ENCODE assay signal across 8 cellular contexts in the genomic region with DNA sequence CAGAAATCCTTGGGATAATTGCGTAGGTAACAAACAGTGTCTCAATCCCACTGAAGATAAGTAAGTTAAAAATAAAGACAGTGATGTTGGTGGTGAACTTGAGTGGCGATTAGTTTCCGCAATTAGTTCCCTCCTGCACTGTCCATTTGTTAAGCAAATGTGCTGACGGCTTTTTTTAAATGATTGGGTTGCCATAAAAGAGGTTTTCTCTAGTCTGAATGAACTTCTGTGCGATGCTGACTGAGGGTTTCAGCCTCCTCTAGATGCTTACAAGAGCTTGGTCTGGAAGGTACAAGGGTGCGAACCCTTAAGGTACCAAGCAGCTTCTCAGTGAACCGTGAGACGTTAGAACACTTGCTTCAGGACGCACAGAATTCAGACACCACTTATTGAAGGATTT. TPM values are rescaled to one million over a fixed set of nuclear protein-coding genes. Genes with fewer than 3 reads are reported as not detected.
DNase-seq lines count a peak whose midpoint lies in the region; ATAC-seq and TF ChIP-seq lines count a peak whose summit lies in the region.

No MANE protein-coding gene starts in this region.

- H3K9me3 Mint-ChIP-seq in activated naive CD8-positive, alpha-beta T cell treated with anti-CD3 and anti-CD28 coated beads, Interleukin-2, amount 10 ng/mL, durations not matched to agents 7 days and 5 days: peaks cover 2% of the 10 kb centered on the region

- H3K27ac ChIP-seq in lung (ENCODE audit: low read depth in 1 of 2, low read length in 1 of 2): peak overlapping the region; percentile 10 to 94

- H3K4me1 Mint-ChIP-seq in activated naive CD8-positive, alpha-beta T cell treated with anti-CD3 and anti-CD28 coated beads, Interleukin-2, amount 10 ng/mL, durations not matched to agents 7 days and 5 days: peaks cover 63% of the 10 kb centered on the region

- in situ Hi-C loops in ACHN (cut with HindIII; ENCODE audit: low pct_ligation_motif_present, low pct_unique_long_range_greater_than_20kb, low sequenced_read_pairs): no loop called here

- H3K4me3 ChIP-seq in lung: no peak overlapping the region

- no peak for TF ChIP-seq CTCF in lung (IDR thresholded peaks at IDR 0.05; ENCODE audit: control extremely low read depth, extremely low read depth)

- no peaks in the 10 kb centered on the region for H3K9me3 ChIP-seq in lung (ENCODE audit: control insufficient read depth in 2 of 2, insufficient read depth in 1 of 2, low read length in 1 of 2)

- peaks cover 0 to 4% of the 10 kb centered on the region in 2 donors for H3K4me1 ChIP-seq in lung (ENCODE audit: control insufficient read depth in 2 of 2, insufficient read depth in 2 of 2, low read length in 2 of 2)

- no peaks in the 10 kb centered on the region for H3K36me3 ChIP-seq in lung (ENCODE audit: control insufficient read depth in 2 of 2, insufficient read depth in 2 of 2, low read length in 2 of 2)

- WGBS in lung, 2 donors: 5 to 16% methylated on average over 9 of the region's 9 CpGs

- peak overlapping the region; percentile 97 for H3K27ac Mint-ChIP-seq in activated naive CD8-positive, alpha-beta T cell treated with anti-CD3 and anti-CD28 coated beads, Interleukin-2, amount 10 ng/mL, durations not matched to agents 7 days and 5 days

- DNase-seq in ACHN (peak; percentile 9), lung (ENCODE audit: low spot score) (no peak), NCI-H524 (lab: John Stamatoyannopoulos, UW) (no peak), anterior cingulate cortex (lab: John Stamatoyannopoulos, UW) (no peak)
- DNase-seq in activated naive CD8-positive, alpha-beta T cell treated with anti-CD3 and anti-CD28 coated beads, Interleukin-2, amount 10 ng/mL, durations not matched to agents 7 days and 5 days: no peak

- POLR2A ChIA-PET in activated naive CD8-positive, alpha-beta T cell treated with anti-CD3 and anti-CD28 coated beads, Interleukin-2, amount 10 ng/mL, durations not matched to agents 7 days and 5 days (lab: Charles Lee): interaction anchor here (1.2 to 3.8 kb wide), 6 partner anchors 33 to 92 kb away, joined by 3 to 38 read pairs (median 10); no protein-coding TSS in a partner anchor

- ATAC-seq in GM21423 (IDR thresholded peaks at IDR 0.05; ENCODE audit: unreplicated experiment) (peak; percentile 8), lung (ENCODE audit: insufficient read depth, low FRiP score) (no peak), HG03565 (IDR thresholded peaks at IDR 0.05; ENCODE audit: unreplicated experiment) (no peak), HG02885 (IDR thresholded peaks at IDR 0.05; ENCODE audit: poor library complexity, unreplicated experiment) (no peak)
- ATAC-seq in activated naive CD8-positive, alpha-beta T cell treated with anti-CD3 and anti-CD28 coated beads, Interleukin-2, amount 10 ng/mL, durations not matched to agents 7 days and 5 days (ENCODE audit: low read depth): no peak

- H3K36me3 Mint-ChIP-seq in activated naive CD8-positive, alpha-beta T cell treated with anti-CD3 and anti-CD28 coated beads, Interleukin-2, amount 10 ng/mL, durations not matched to agents 7 days and 5 days: peaks cover 21% of the 10 kb centered on the region

- H3K27me3 Mint-ChIP-seq in activated naive CD8-positive, alpha-beta T cell treated with anti-CD3 and anti-CD28 coated beads, Interleukin-2, amount 10 ng/mL, durations not matched to agents 7 days and 5 days: peaks cover 2% of the 10 kb centered on the region

- peak overlapping the region; percentile 91 for H3K4me3 Mint-ChIP-seq in activated naive CD8-positive, alpha-beta T cell treated with anti-CD3 and anti-CD28 coated beads, Interleukin-2, amount 10 ng/mL, durations not matched to agents 7 days and 5 days

- no peaks in the 10 kb centered on the region for H3K27me3 ChIP-seq in lung (ENCODE audit: control insufficient read depth, insufficient read depth)

RNA-seq across cellular contexts. Expression of gene MCTP2, which starts 0.7 kb away (rescaled TPM):
- total RNA-seq in activated naive CD8-positive, alpha-beta T cell treated with anti-CD3 and anti-CD28 coated beads, Interleukin-2, amount 10 ng/mL, durations not matched to agents 7 days and 5 days: 10 to 100 TPM; 26.1 to 28.5 TPM
- 10 to 100 TPM; 34.9 to 92.5 TPM for total RNA-seq in lung
- polyA plus RNA-seq in lung: 10 to 100 TPM in 1 of 2 donors, 1 to 10 TPM in 1; 3.5 to 25.5 TPM
